13 cellular contexts compared by ENCODE assay signal in genomic region chr13:40798380-40798779, GRCh38. TPM values are rescaled to one million over a fixed set of nuclear protein-coding genes. Genes with fewer than 3 reads are reported as not detected.
DNase-seq lines count a peak whose midpoint lies in the region; ATAC-seq and TF ChIP-seq lines count a peak whose summit lies in the region.
"Had no signal": no experiment of that assay in that cellular context is flagged by ENCODE, and none has a peak within 500 bp of the region (broad histone marks: within the 10 kb centered on the region; RNA-seq: fewer than 3 reads in every experiment).

No MANE protein-coding gene starts in this region.

- H3K4me3 ChIP-seq in osteoblast (ENCODE audit: insufficient read depth, low read length) (no peak overlapping the region), right cardiac atrium (ENCODE audit: low read length) (no peak overlapping the region)

- H3K79me2 ChIP-seq in osteoblast (ENCODE audit: insufficient read depth, low read length): no peaks in the 10 kb centered on the region

- H3K27ac ChIP-seq in osteoblast (ENCODE audit: low read depth, low read length): no peak overlapping the region
- H3K27ac ChIP-seq in substantia nigra (ENCODE audit: low read depth, low read length, poor library complexity, severe bottlenecking): no peak overlapping the region
- H3K27ac ChIP-seq in right cardiac atrium (ENCODE audit: low read length): no peak overlapping the region
- H3K27ac ChIP-seq: brain microvascular endothelial cell had no signal

- POLR2A ChIA-PET in activated CD8-positive, alpha-beta T cell treated with anti-CD3 and anti-CD28 coated beads, Interleukin-2, amount 10 ng/mL, durations not matched to agents 7 days and 5 days (lab: Charles Lee): no interaction called here

- H3K27me3 ChIP-seq in osteoblast (ENCODE audit: insufficient read depth, low read length) (no peaks in the 10 kb centered on the region), right cardiac atrium (ENCODE audit: control insufficient read depth, insufficient read depth) (no peaks in the 10 kb centered on the region)
- H3K27me3 ChIP-seq: brain microvascular endothelial cell had no signal

- peak overlapping the region; percentile 66 for H3K4me3 Mint-ChIP-seq in activated CD4-positive, alpha-beta T cell treated with anti-CD3 and anti-CD28 coated beads, Interleukin-2, amount 10 ng/mL, durations not matched to agents 24 days and 14 days
- H3K4me3 Mint-ChIP-seq in activated CD8-positive, alpha-beta T cell treated with anti-CD3 and anti-CD28 coated beads, Interleukin-2, amount 10 ng/mL, durations not matched to agents 7 days and 5 days: peak overlapping the region; percentile 38

- no peaks in the 10 kb centered on the region for H3K9me3 ChIP-seq in osteoblast (ENCODE audit: low read depth, low read length)
- no peaks in the 10 kb centered on the region for H3K9me3 ChIP-seq in right cardiac atrium (ENCODE audit: control insufficient read depth, low read length)

- H3K27ac Mint-ChIP-seq in activated CD4-positive, alpha-beta T cell treated with anti-CD3 and anti-CD28 coated beads, Interleukin-2, amount 10 ng/mL, durations not matched to agents 24 days and 14 days: peak overlapping the region; percentile 89
- H3K27ac Mint-ChIP-seq in activated CD8-positive, alpha-beta T cell treated with anti-CD3 and anti-CD28 coated beads, Interleukin-2, amount 10 ng/mL, durations not matched to agents 7 days and 5 days: peak overlapping the region; percentile 80

- no peaks in the 10 kb centered on the region for H3K4me1 ChIP-seq in osteoblast (ENCODE audit: insufficient read depth, low read length)
- no peaks in the 10 kb centered on the region for H3K4me1 ChIP-seq in right cardiac atrium (ENCODE audit: control insufficient read depth, insufficient read depth, low read length)

- peak; percentile 63 for ATAC-seq in activated CD8-positive, alpha-beta T cell treated with anti-CD3 and anti-CD28 coated beads, Interleukin-2, amount 10 ng/mL, durations not matched to agents 7 days and 5 days
- no peak for ATAC-seq in right cardiac atrium

- peaks cover 40% of the 10 kb centered on the region for H3K36me3 Mint-ChIP-seq in activated CD4-positive, alpha-beta T cell treated with anti-CD3 and anti-CD28 coated beads, Interleukin-2, amount 10 ng/mL, durations not matched to agents 24 days and 14 days (ENCODE audit: low read depth)
- peaks cover 15% of the 10 kb centered on the region for H3K36me3 Mint-ChIP-seq in activated CD8-positive, alpha-beta T cell treated with anti-CD3 and anti-CD28 coated beads, Interleukin-2, amount 10 ng/mL, durations not matched to agents 7 days and 5 days (ENCODE audit: low read depth)

- peaks cover 24% of the 10 kb centered on the region for H3K36me3 ChIP-seq in osteoblast (ENCODE audit: insufficient read depth, low read length)

- no peaks in the 10 kb centered on the region for H3K27me3 Mint-ChIP-seq in activated CD4-positive, alpha-beta T cell treated with anti-CD3 and anti-CD28 coated beads, Interleukin-2, amount 10 ng/mL, durations not matched to agents 24 days and 14 days
- no peaks in the 10 kb centered on the region for H3K27me3 Mint-ChIP-seq in activated CD8-positive, alpha-beta T cell treated with anti-CD3 and anti-CD28 coated beads, Interleukin-2, amount 10 ng/mL, durations not matched to agents 7 days and 5 days (ENCODE audit: low read depth)

- CTCF ChIA-PET in activated CD8-positive, alpha-beta T cell treated with anti-CD3 and anti-CD28 coated beads, Interleukin-2, amount 10 ng/mL, durations not matched to agents 7 days and 5 days (lab: Charles Lee): interaction anchor here (1.2 to 1.3 kb wide), 2 partner anchors 9 to 21 kb away, joined by 5 to 6 read pairs; partner anchors contain the start of gene SLC25A15

- peak; percentile 68 for DNase-seq in activated CD4-positive, alpha-beta T cell treated with anti-CD3 and anti-CD28 coated beads, Interleukin-2, amount 10 ng/mL, durations not matched to agents 24 days and 14 days
- DNase-seq in activated CD4-positive, alpha-beta T cell treated with anti-CD3 and anti-CD28 coated beads for 4 hours: no peak
- peak; percentile 19 for DNase-seq in NCI-H1436 (lab: John Stamatoyannopoulos, UW)
- DNase-seq in activated CD8-positive, alpha-beta T cell treated with anti-CD3 and anti-CD28 coated beads, Interleukin-2, amount 10 ng/mL, durations not matched to agents 7 days and 5 days: no peak
- DNase-seq in osteoblast (ENCODE audit: insufficient read length, low spot score, missing footprints): peak; percentile 13
- DNase-seq in substantia nigra (lab: John Stamatoyannopoulos, UW): no peak
- no peak for DNase-seq in right cardiac atrium
- DNase-seq in iPS-NIHi11 (ENCODE audit: low spot score): no peak
- DNase-seq: brain microvascular endothelial cell; midbrain; NCI-H1048; NK-92 treated with Interleukin-12 subunit alpha and Interleukin-12 subunit beta, amount 100 ng/mL, for 24 hours; stimulated activated CD4-positive, alpha-beta T cell treated with anti-CD3 and anti-CD28 coated beads, Interleukin-4, amount 100 ng/mL, for 4 hours had no signal

- H2AFZ ChIP-seq in osteoblast (ENCODE audit: low read length): no peak overlapping the region

- WGBS in right cardiac atrium: 87% methylated on average over 9 of the region's 9 CpGs

- H3K4me2 ChIP-seq in osteoblast (ENCODE audit: insufficient read depth, low read length): no peak overlapping the region

- intact Hi-C loops in activated CD4-positive, alpha-beta T cell treated with anti-CD3 and anti-CD28 coated beads, Interleukin-2, amount 10 ng/mL, durations not matched to agents 24 days and 14 days (cut with micrococcal nuclease): no loop called here
- intact Hi-C loops in right cardiac atrium (cut with DNase I): loop anchor here in 1 of 4 donors (10.0 kb wide), 1 partner anchor 266 kb away; the partner anchor contains the start of gene WBP4

- peaks cover 10% of the 10 kb centered on the region for H3K4me1 Mint-ChIP-seq in activated CD4-positive, alpha-beta T cell treated with anti-CD3 and anti-CD28 coated beads, Interleukin-2, amount 10 ng/mL, durations not matched to agents 24 days and 14 days
- peaks cover 10% of the 10 kb centered on the region for H3K4me1 Mint-ChIP-seq in activated CD8-positive, alpha-beta T cell treated with anti-CD3 and anti-CD28 coated beads, Interleukin-2, amount 10 ng/mL, durations not matched to agents 7 days and 5 days (ENCODE audit: low read depth)

- TF ChIP-seq CTCF in osteoblast (IDR thresholded peaks at IDR 0.05; ENCODE audit: extremely low read depth, low read depth, low read length): no peak

- no peaks in the 10 kb centered on the region for H3K9me3 Mint-ChIP-seq in activated CD4-positive, alpha-beta T cell treated with anti-CD3 and anti-CD28 coated beads, Interleukin-2, amount 10 ng/mL, durations not matched to agents 24 days and 14 days
- no peaks in the 10 kb centered on the region for H3K9me3 Mint-ChIP-seq in activated CD8-positive, alpha-beta T cell treated with anti-CD3 and anti-CD28 coated beads, Interleukin-2, amount 10 ng/mL, durations not matched to agents 7 days and 5 days (ENCODE audit: insufficient read depth)

- no peaks in the 10 kb centered on the region for H4K20me1 ChIP-seq in osteoblast (ENCODE audit: insufficient read depth, low read length)

RNA-seq across cellular contexts. Expression of gene SLC25A15, which starts 9.0 kb away (rescaled TPM):
- 22.8 and 24.2 TPM in 2 replicates for total RNA-seq in activated CD4-positive, alpha-beta T cell treated with anti-CD3 and anti-CD28 coated beads, Interleukin-2, amount 10 ng/mL, durations not matched to agents 24 days and 14 days
- total RNA-seq in activated CD8-positive, alpha-beta T cell treated with anti-CD3 and anti-CD28 coated beads, Interleukin-2, amount 10 ng/mL, durations not matched to agents 7 days and 5 days: 10 to 100 TPM; 13.4 to 13.5 TPM
- 9.4 TPM in 2 replicates for total RNA-seq in osteoblast
- 1 to 10 TPM; 3.4 to 5.7 (median 4.8) TPM for total RNA-seq in right cardiac atrium
- polyA plus RNA-seq in right cardiac atrium: 1.9 TPM

RNA-seq across cellular contexts. Expression of gene MRPS31, which starts 27.4 kb away (rescaled TPM):
- total RNA-seq in activated CD4-positive, alpha-beta T cell treated with anti-CD3 and anti-CD28 coated beads, Interleukin-2, amount 10 ng/mL, durations not matched to agents 24 days and 14 days: 46.3 TPM in 2 replicates
- 10 to 100 TPM; 35.6 to 37.3 TPM for total RNA-seq in activated CD8-positive, alpha-beta T cell treated with anti-CD3 and anti-CD28 coated beads, Interleukin-2, amount 10 ng/mL, durations not matched to agents 7 days and 5 days
- total RNA-seq in osteoblast (13.4 and 18.0 TPM in 2 replicates), right cardiac atrium (10 to 100 TPM; 21.0 to 29.9 (median 23.9) TPM)
- 44.0 TPM for polyA plus RNA-seq in right cardiac atrium

Comparison
In these comparisons a context has a peak if more than half of its experiments do, and no peak if none do; other contexts are left out.
1. DNase-seq: peak in activated CD4-positive, alpha-beta T cell treated with anti-CD3 and anti-CD28 coated beads, Interleukin-2, amount 10 ng/mL, durations not matched to agents 24 days and 14 days (single experiment), NCI-H1436 (single experiment) and osteoblast (single experiment); none in activated CD4-positive, alpha-beta T cell treated with anti-CD3 and anti-CD28 coated beads for 4 hours (0 of 2), activated CD8-positive, alpha-beta T cell treated with anti-CD3 and anti-CD28 coated beads, Interleukin-2, amount 10 ng/mL, durations not matched to agents 7 days and 5 days (single experiment), substantia nigra (0 of 49), right cardiac atrium (0 of 3) and iPS-NIHi11 (single experiment).